Comparison of ENCODE assay signal across 1 cellular context in genomic region chr4:38867478-38868054, GRCh38.
TF ChIP-seq lines count a peak whose summit lies in the region.

Gene FAM114A1 (plus strand): TSS chr4:38867806. CDS start chr4:38878079, 10,273 bp downstream.

TF ChIP-seq in HepG2, 621 proteins besides CTCF, POLR2A, EP300 and RAD21 (continued from another document and continues in another):
- TF ChIP-seq GMEB1 (CRISPR knock-in tag; IDR thresholded peaks at IDR 0.05; ENCODE audit: borderline replicate concordance) (peak; percentile 47; the same call in 1 of the 2 replicates), ZNF841 (CRISPR knock-in tag; IDR thresholded peaks at IDR 0.05; ENCODE audit: borderline replicate concordance) (no peak), ZHX2 (IDR thresholded peaks at IDR 0.05; ENCODE audit: low read depth) (no peak), ZHX2 (CRISPR knock-in tag; IDR thresholded peaks at IDR 0.05; ENCODE audit: borderline replicate concordance) (no peak), SATB2 (CRISPR knock-in tag; IDR thresholded peaks at IDR 0.05) (no peak), TEF (CRISPR knock-in tag; IDR thresholded peaks at IDR 0.05) (no peak), PHB2 (IDR thresholded peaks at IDR 0.05; ENCODE audit: partially characterized antibody) (no peak), ZFP41 (CRISPR knock-in tag; IDR thresholded peaks at IDR 0.05; ENCODE audit: borderline replicate concordance) (no peak), IKZF1 (IDR thresholded peaks at IDR 0.05) (no peak), GRHL1 (CRISPR knock-in tag; conservative IDR thresholded peaks at IDR 0.05) (no peak), ZFP37 (CRISPR knock-in tag; IDR thresholded peaks at IDR 0.05; ENCODE audit: borderline replicate concordance) (no peak), SALL2 (CRISPR knock-in tag; IDR thresholded peaks at IDR 0.05) (no peak), ZNF678 (CRISPR knock-in tag; IDR thresholded peaks at IDR 0.05) (no peak), RBM22 (optimal IDR thresholded peaks at IDR 0.05; ENCODE audit: low read length) (no peak), ZNF335 (CRISPR knock-in tag; IDR thresholded peaks at IDR 0.05) (no peak), ZNF275 (CRISPR knock-in tag; IDR thresholded peaks at IDR 0.05; ENCODE audit: borderline replicate concordance) (no peak), EED (CRISPR knock-in tag; IDR thresholded peaks at IDR 0.05) (no peak), NCOA2 (CRISPR knock-in tag; IDR thresholded peaks at IDR 0.05) (no peak), PRDM10 (CRISPR knock-in tag; IDR thresholded peaks at IDR 0.05; ENCODE audit: low read depth) (0 out of 2 replicates have a peak, but pooled peaks have one; percentile 49), ZNF589 (CRISPR knock-in tag; conservative IDR thresholded peaks at IDR 0.05) (no peak), ZNF639 (CRISPR knock-in tag; conservative IDR thresholded peaks at IDR 0.05) (no peak)
- TF ChIP-seq, protein P1, sequence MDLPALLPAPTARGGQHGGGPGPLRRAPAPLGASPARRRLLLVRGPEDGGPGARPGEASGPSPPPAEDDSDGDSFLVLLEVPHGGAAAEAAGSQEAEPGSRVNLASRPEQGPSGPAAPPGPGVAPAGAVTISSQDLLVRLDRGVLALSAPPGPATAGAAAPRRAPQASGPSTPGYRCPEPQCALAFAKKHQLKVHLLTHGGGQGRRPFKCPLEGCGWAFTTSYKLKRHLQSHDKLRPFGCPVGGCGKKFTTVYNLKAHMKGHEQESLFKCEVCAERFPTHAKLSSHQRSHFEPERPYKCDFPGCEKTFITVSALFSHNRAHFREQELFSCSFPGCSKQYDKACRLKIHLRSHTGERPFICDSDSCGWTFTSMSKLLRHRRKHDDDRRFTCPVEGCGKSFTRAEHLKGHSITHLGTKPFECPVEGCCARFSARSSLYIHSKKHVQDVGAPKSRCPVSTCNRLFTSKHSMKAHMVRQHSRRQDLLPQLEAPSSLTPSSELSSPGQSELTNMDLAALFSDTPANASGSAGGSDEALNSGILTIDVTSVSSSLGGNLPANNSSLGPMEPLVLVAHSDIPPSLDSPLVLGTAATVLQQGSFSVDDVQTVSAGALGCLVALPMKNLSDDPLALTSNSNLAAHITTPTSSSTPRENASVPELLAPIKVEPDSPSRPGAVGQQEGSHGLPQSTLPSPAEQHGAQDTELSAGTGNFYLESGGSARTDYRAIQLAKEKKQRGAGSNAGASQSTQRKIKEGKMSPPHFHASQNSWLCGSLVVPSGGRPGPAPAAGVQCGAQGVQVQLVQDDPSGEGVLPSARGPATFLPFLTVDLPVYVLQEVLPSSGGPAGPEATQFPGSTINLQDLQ (CRISPR knock-in tag; IDR thresholded peaks at IDR 0.05), result no peak
- TF ChIP-seq, protein P2, sequence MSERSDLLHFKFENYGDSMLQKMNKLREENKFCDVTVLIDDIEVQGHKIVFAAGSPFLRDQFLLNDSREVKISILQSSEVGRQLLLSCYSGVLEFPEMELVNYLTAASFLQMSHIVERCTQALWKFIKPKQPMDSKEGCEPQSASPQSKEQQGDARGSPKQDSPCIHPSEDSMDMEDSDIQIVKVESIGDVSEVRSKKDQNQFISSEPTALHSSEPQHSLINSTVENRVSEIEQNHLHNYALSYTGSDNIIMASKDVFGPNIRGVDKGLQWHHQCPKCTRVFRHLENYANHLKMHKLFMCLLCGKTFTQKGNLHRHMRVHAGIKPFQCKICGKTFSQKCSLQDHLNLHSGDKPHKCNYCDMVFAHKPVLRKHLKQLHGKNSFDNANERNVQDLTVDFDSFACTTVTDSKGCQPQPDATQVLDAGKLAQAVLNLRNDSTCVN (CRISPR knock-in tag; IDR thresholded peaks at IDR 0.05; ENCODE audit: borderline replicate concordance), result no peak
- TF ChIP-seq, protein P3, sequence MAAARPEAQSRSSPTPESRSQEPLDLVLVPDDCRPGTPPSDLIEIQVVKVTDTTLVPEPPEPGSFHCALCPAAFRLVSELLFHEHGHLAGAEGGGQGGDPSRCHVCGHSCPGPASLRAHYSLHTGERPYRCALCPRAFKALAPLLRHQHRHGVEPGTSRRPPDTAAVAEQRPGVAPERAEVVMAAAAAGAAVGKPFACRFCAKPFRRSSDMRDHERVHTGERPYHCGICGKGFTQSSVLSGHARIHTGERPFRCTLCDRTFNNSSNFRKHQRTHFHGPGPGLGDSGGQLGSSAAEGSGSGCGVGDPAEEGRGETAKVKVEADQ (CRISPR knock-in tag; IDR thresholded peaks at IDR 0.05; ENCODE audit: borderline replicate concordance), result no peak; the same call in 1 of the 2 replicates
- TF ChIP-seq, protein P4, sequence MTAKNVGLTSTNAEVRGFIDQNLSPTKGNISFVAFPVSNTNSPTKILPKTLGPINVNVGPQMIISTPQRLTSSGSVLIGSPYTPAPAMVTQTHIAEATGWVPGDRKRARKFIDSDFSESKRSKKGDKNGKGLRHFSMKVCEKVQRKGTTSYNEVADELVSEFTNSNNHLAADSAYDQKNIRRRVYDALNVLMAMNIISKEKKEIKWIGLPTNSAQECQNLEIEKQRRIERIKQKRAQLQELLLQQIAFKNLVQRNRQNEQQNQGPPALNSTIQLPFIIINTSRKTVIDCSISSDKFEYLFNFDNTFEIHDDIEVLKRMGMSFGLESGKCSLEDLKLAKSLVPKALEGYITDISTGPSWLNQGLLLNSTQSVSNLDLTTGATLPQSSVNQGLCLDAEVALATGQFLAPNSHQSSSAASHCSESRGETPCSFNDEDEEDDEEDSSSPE (CRISPR knock-in tag; IDR thresholded peaks at IDR 0.05), result peak; percentile 62
- TF ChIP-seq, protein P5, sequence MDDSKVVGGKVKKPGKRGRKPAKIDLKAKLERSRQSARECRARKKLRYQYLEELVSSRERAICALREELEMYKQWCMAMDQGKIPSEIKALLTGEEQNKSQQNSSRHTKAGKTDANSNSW (CRISPR knock-in tag; IDR thresholded peaks at IDR 0.05; ENCODE audit: borderline replicate concordance), result no peak
